9 cellular contexts compared by ENCODE assay signal in genomic region chr18:3816601-3817363, GRCh38.
DNase-seq lines count a peak whose midpoint lies in the region; ATAC-seq and TF ChIP-seq lines count a peak whose summit lies in the region.
"Had no signal": no experiment of that assay in that cellular context is flagged by ENCODE, and none has a peak within 500 bp of the region (broad histone marks: within the 10 kb centered on the region; RNA-seq: fewer than 3 reads in every experiment).

No MANE protein-coding gene starts in this region.

- no peak for ATAC-seq in GM18861 (IDR thresholded peaks at IDR 0.05; ENCODE audit: unreplicated experiment)
- ATAC-seq: stimulated activated naive CD8-positive, alpha-beta T cell treated with anti-CD3 and anti-CD28 coated beads, Interleukin-15, amount 100 ng/mL, for 72 hours had no signal

- DNase-seq in GM04504 (ENCODE audit: low read depth), result peak; percentile 90
- DNase-seq in RPMI7951 (ENCODE audit: low read depth), result peak; percentile 63
- DNase-seq in fibroblast of mammary gland (ENCODE audit: low read depth), result peak; percentile 100
- peak; percentile 100 for DNase-seq in renal cortical epithelial cell (ENCODE audit: low read depth)
- no peak for DNase-seq in NCI-H774 (lab: John Stamatoyannopoulos, UW)
- DNase-seq in retina, result no peak
- DNase-seq: NCI-H2227 treated with DMSO at 0.1 percent for 48 hours; stimulated activated naive CD8-positive, alpha-beta T cell treated with anti-CD3 and anti-CD28 coated beads, Interleukin-15, amount 100 ng/mL, for 72 hours had no signal

- no peak for TF ChIP-seq CTCF in fibroblast of mammary gland (conservative IDR thresholded peaks at IDR 0.05; ENCODE audit: control insufficient read depth, insufficient read depth, low read depth, low read length)

- no peak overlapping the region for H3K4me3 ChIP-seq in fibroblast of mammary gland (ENCODE audit: control insufficient read depth, low read depth, low read length)

Comparison
In these comparisons a context has a peak if more than half of its experiments do, and no peak if none do; other contexts are left out.
1. DNase-seq: peak in GM04504 (single experiment), RPMI7951 (single experiment), fibroblast of mammary gland (single experiment) and renal cortical epithelial cell (single experiment); none in NCI-H774 (single experiment) and retina (single experiment).